In genomic region chr1:170704256-170704655, GRCh38 we compare ENCODE assay signal across 20 cellular contexts. TPM values are rescaled to one million over a fixed set of nuclear protein-coding genes. Genes with fewer than 3 reads are reported as not detected.
DNase-seq lines count a peak whose midpoint lies in the region; ATAC-seq, FAIRE-seq and TF ChIP-seq lines count a peak whose summit lies in the region.
"Had no signal": no experiment of that assay in that cellular context is flagged by ENCODE, and none has a peak within 500 bp of the region (broad histone marks: within the 10 kb centered on the region; RNA-seq: fewer than 3 reads in every experiment).

No MANE protein-coding gene starts in this region.

- peak overlapping the region in 1 of 2 experiments; percentile 17; a peak in 1 of 4 replicates for H4K8ac ChIP-seq in IMR-90 (ENCODE audit: low read depth in 2 of 2, low read length in 2 of 2)

- no peak overlapping the region for H4K91ac ChIP-seq in IMR-90 (ENCODE audit: insufficient read depth, low read depth, low read length)

- WGBS in IMR-90 (ENCODE audit: extremely low coverage in 2 of 2, insufficient read length in 1 of 2), 2 experiments, result no CpG with 5 or more reads among the region's 3 CpGs
- WGBS in stomach, 5 donors, result 76 to 91% (median 87%) methylated on average over 3 of the region's 3 CpGs

- no peak overlapping the region for H2BK15ac ChIP-seq in IMR-90 (ENCODE audit: low read depth, low read length)

- peaks cover 11% of the 10 kb centered on the region for H3K4me1 ChIP-seq in IMR-90 (ENCODE audit: control insufficient read depth, insufficient read depth, low read length)
- H3K4me1 ChIP-seq in stomach, result no peaks in the 10 kb centered on the region
- H3K4me1 ChIP-seq: HAP-1 had no signal

- ATAC-seq in IMR-90 (ENCODE audit: low read depth), result no peak

- peak overlapping the region; percentile 8 for H2BK5ac ChIP-seq in IMR-90 (ENCODE audit: low read depth, low read length, poor library complexity, severe bottlenecking)

- H3K36me3 Mint-ChIP-seq in chondrocyte (ENCODE audit: low read depth) (no peaks in the 10 kb centered on the region), nephron (ENCODE audit: low read depth) (peaks cover 9% of the 10 kb centered on the region)
- H3K36me3 Mint-ChIP-seq: CD8-positive, alpha-beta memory T cell had no signal

- H3K9me1 ChIP-seq in IMR-90 (ENCODE audit: insufficient read depth, low read length), result peaks cover 10% of the 10 kb centered on the region

- no peak for TF ChIP-seq CTCF in IMR-90 (conservative IDR thresholded peaks at IDR 0.05; ENCODE audit: low read depth, low read length)
- TF ChIP-seq CTCF in chondrocyte (IDR thresholded peaks at IDR 0.05), result no peak
- no peak for TF ChIP-seq CTCF in nephron (IDR thresholded peaks at IDR 0.05; ENCODE audit: unreplicated experiment in 3 of 3)
- TF ChIP-seq CTCF in stomach (IDR thresholded peaks at IDR 0.05), result no peak

- no peaks in the 10 kb centered on the region for H3K27me3 ChIP-seq in IMR-90 (ENCODE audit: control insufficient read depth, insufficient read depth, low read length)
- H3K27me3 ChIP-seq in stomach, result no peaks in the 10 kb centered on the region

- no peaks in the 10 kb centered on the region for H4K20me1 ChIP-seq in IMR-90 (ENCODE audit: insufficient read depth, low read length)

- H3K9ac ChIP-seq in IMR-90 (ENCODE audit: low read depth, low read length), result no peak overlapping the region

- in situ Hi-C loops in IMR-90 (cut with MboI; ENCODE audit: low sequenced_read_pairs), result loop anchor here (25.0 kb wide), 1 partner anchor 1592 kb away; the partner anchor contains the start of gene ATP1B1

- FAIRE-seq in urothelium cell line (lab: Jason Lieb, UNC), result peak; percentile 27

- H3K4me3 ChIP-seq in IMR-90 (ENCODE audit: insufficient read depth, low read depth, low read length) (no peak overlapping the region), stomach (no peak overlapping the region)
- H3K4me3 ChIP-seq: HAP-1, SK-N-MC had no signal

- no peak overlapping the region for H4K5ac ChIP-seq in IMR-90 (ENCODE audit: low read depth, low read length)

- DNase-seq in IMR-90, result peak; percentile 56
- no peak for DNase-seq in chondrocyte (ENCODE audit: low spot score)
- DNase-seq in urothelium cell line (ENCODE audit: low spot score), result no peak
- DNase-seq in stomach, result no peak
- DNase-seq in T1000 (lab: John Stamatoyannopoulos, UW), result no peak
- no peak for DNase-seq in DMS153 (lab: John Stamatoyannopoulos, UW)
- DNase-seq: C1 segment of cervical spinal cord; CD8-positive, alpha-beta memory T cell; DMS79; KBM-7; NCI-H1105 treated with DMSO at 0.1 percent for 48 hours; NCI-H1694; NCI-H2081 treated with DMSO at 0.1 percent for 48 hours; NCI-H510A; NCI-H774; OCI-M1; Right ventricle myocardium superior had no signal

- no peak overlapping the region for H2BK120ac ChIP-seq in IMR-90 (ENCODE audit: low read depth, low read length)

- H3K27me3 Mint-ChIP-seq in chondrocyte (ENCODE audit: low read depth) (no peaks in the 10 kb centered on the region), nephron (ENCODE audit: low read depth) (no peaks in the 10 kb centered on the region)

- H3K4me1 Mint-ChIP-seq in chondrocyte (ENCODE audit: low read depth), result peaks cover 93% of the 10 kb centered on the region
- peaks cover 57% of the 10 kb centered on the region for H3K4me1 Mint-ChIP-seq in nephron
- H3K4me1 Mint-ChIP-seq: CD8-positive, alpha-beta memory T cell had no signal

- H2AFZ ChIP-seq in IMR-90 (replicated peaks; ENCODE audit: low read length, poor library complexity), result no peak overlapping the region

- intact Hi-C loops in IMR-90 (cut with micrococcal nuclease), result no loop called here
- intact Hi-C loops in stomach (cut with DNase I; ENCODE audit: low total_unique reads), result no loop called here

- no TSS peak for BruUV-seq in IMR-90 (replicated peaks; lab: Mats Ljungman, UMichigan)

- H3K79me1 ChIP-seq in IMR-90 (ENCODE audit: low read depth in 1 of 2, low read length in 2 of 2), result peaks cover 35 to 52% of the 10 kb centered on the region in 2 experiments

- H3K27ac ChIP-seq in IMR-90 (ENCODE audit: insufficient read depth, low read length) (no peak overlapping the region), stomach (no peak overlapping the region)
- H3K27ac ChIP-seq: SK-N-MC had no signal

- no peak overlapping the region for H3K4me3 Mint-ChIP-seq in chondrocyte (ENCODE audit: unreplicated experiment)
- peak overlapping the region in 1 of 3 experiments; percentile 9 for H3K4me3 Mint-ChIP-seq in nephron
- H3K4me3 Mint-ChIP-seq: CD8-positive, alpha-beta memory T cell had no signal

- H2AK5ac ChIP-seq in IMR-90 (ENCODE audit: low read depth, low read length), result 0 out of 2 replicates have a peak overlapping the region, but pooled peaks have one; percentile 15

- peaks cover 1% of the 10 kb centered on the region; the same call in 1 of the 2 replicates for H3K36me3 ChIP-seq in IMR-90 (ENCODE audit: control insufficient read depth, insufficient read depth, low read length)
- no peaks in the 10 kb centered on the region for H3K36me3 ChIP-seq in stomach
- H3K36me3 ChIP-seq: HAP-1 had no signal

- POLR2A ChIA-PET in IMR-90 (lab: Charles Lee; ENCODE audit: unreplicated experiment), result no interaction called here

- no peaks in the 10 kb centered on the region for H3K9me3 ChIP-seq in IMR-90 (ENCODE audit: control insufficient read depth, insufficient read depth, low read length)
- H3K9me3 ChIP-seq in stomach, result no peaks in the 10 kb centered on the region
- H3K9me3 ChIP-seq: HAP-1 had no signal

- no peak overlapping the region for H3K4me2 ChIP-seq in IMR-90 (ENCODE audit: low read depth, low read length)

- peaks cover 2% of the 10 kb centered on the region for H3K9me3 Mint-ChIP-seq in chondrocyte (ENCODE audit: low read depth)
- H3K9me3 Mint-ChIP-seq in nephron, result no peaks in the 10 kb centered on the region

- no peak overlapping the region for H2AK9ac ChIP-seq in IMR-90 (replicated peaks; ENCODE audit: low read depth, low read length, poor library complexity)

- H3K23ac ChIP-seq in IMR-90 (ENCODE audit: low read depth, low read length), result no peak overlapping the region

- no peak overlapping the region for H3K18ac ChIP-seq in IMR-90 (ENCODE audit: low read depth, low read length)

- no peak for TF ChIP-seq EP300 in stomach (IDR thresholded peaks at IDR 0.05)

- TF ChIP-seq RAD21 in IMR-90 (IDR thresholded peaks at IDR 0.05; ENCODE audit: low read length), result no peak

- no peak overlapping the region for H3K56ac ChIP-seq in IMR-90 (ENCODE audit: extremely low read depth, insufficient read depth, low read length)

- dilution Hi-C loops in IMR-90 (cut with HindIII; ENCODE audit: low sequenced_read_pairs, unreplicated experiment), result no loop called here

- CTCF ChIA-PET in IMR-90 (lab: Yijun Ruan, JAX), result no interaction called here

- peak overlapping the region; percentile 49 for H3K27ac Mint-ChIP-seq in chondrocyte (ENCODE audit: unreplicated experiment)
- H3K27ac Mint-ChIP-seq in nephron, result peak overlapping the region; percentile 75 to 88 (median 88)
- H3K27ac Mint-ChIP-seq: CD8-positive, alpha-beta memory T cell had no signal

- no peak overlapping the region for H2BK20ac ChIP-seq in IMR-90 (ENCODE audit: low read depth, low read length)

- H3K4ac ChIP-seq in IMR-90 (ENCODE audit: low read depth, low read length), result no peak overlapping the region

- no peak overlapping the region for H3K14ac ChIP-seq in IMR-90 (replicated peaks; ENCODE audit: low read depth, low read length)

- TF ChIP-seq POLR2A in IMR-90 (IDR thresholded peaks at IDR 0.05; ENCODE audit: low read depth, low read length) (no peak), stomach (IDR thresholded peaks at IDR 0.05) (no peak)

TF ChIP-seq in IMR-90, 13 proteins besides CTCF, POLR2A, EP300 and RAD21:
- no peak for TF ChIP-seq MAZ (IDR thresholded peaks at IDR 0.05; ENCODE audit: borderline replicate concordance, low read depth, low read length)
- TF ChIP-seq MAFK (IDR thresholded peaks at IDR 0.05; ENCODE audit: low read depth, low read length), result peak; percentile 25; the same call in 1 of the 2 replicates

RNA-seq across cellular contexts. Expression of gene PRRX1, which starts 40.3 kb away (rescaled TPM):
- total RNA-seq in IMR-90 (2012; rRNA removed) (65.4 and 82.8 TPM in 2 replicates), chondrocyte (158 to 224 TPM (median 168 TPM) in 3 replicates), stomach (1 to 10 TPM in 3 of 5 donors, under 1 TPM in 2; 0.45 to 8.3 (median 1.0) TPM)
- polyA plus RNA-seq in IMR-90 (2012; rRNA removed) (50.0 and 54.7 TPM in 2 replicates), stomach (1 to 10 TPM; 1.5 to 6.0 (median 2.9) TPM)
- 21.0 and 21.4 TPM in 2 replicates for polyA plus RNA-seq in IMR-90 (2012; cell fraction: cytosol; rRNA removed)
- 21.1 and 49.1 TPM in 2 replicates for polyA plus RNA-seq in IMR-90 (2012; cell fraction: nucleus; rRNA removed; ENCODE audit: low replicate concordance)
- total RNA-seq: CD8-positive, alpha-beta memory T cell had no signal
- polyA plus RNA-seq: CD8-positive, alpha-beta memory T cell had no signal
